In the genomic region with DNA sequence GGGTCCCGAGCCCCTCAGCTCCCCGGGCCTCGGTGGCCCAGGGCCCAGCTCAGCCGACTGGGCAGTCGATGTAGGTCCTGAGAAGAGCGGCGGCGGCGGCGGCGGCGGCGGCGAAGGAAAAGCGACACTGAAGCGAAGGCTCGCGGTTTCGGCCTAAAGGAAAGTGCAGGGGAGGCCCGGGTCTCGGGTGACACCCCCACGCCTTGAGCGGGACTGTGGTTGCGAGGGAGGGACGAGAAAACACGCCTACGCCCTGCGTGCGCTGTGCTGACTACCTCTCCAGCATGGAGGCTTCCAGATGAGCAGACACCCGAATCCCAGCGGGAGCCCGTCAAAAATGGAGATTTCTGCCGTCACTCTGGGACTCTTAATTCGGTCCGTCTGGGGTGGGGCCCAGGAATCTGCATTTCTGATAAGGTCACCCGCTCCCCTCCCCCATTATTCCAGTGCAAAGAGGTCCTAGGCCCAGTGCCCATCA, we compare ENCODE assay signal across 8 cellular contexts. TPM values are rescaled to one million over a fixed set of nuclear protein-coding genes. Genes with fewer than 3 reads are reported as not detected.
DNase-seq lines count a peak whose midpoint lies in the region; ATAC-seq and TF ChIP-seq lines count a peak whose summit lies in the region.

No MANE protein-coding gene starts in this region.

- peaks cover 39% of the 10 kb centered on the region for H3F3A ChIP-seq in GM23248 (ENCODE audit: insufficient read depth)

- H4K8ac ChIP-seq in trophoblast cell (ENCODE audit: low read depth, low read length): peak overlapping the region; percentile 91

- H2AK5ac ChIP-seq in trophoblast cell (ENCODE audit: low read length): no peak overlapping the region

- H3K9me3 Mint-ChIP-seq in activated naive CD8-positive, alpha-beta T cell (ENCODE audit: low read depth): no peaks in the 10 kb centered on the region

- H3K27ac Mint-ChIP-seq in activated naive CD8-positive, alpha-beta T cell: peak overlapping the region; percentile 92

- 2% methylated on average over 14 to 36 of the region's 36 CpGs for WGBS in GM23248 (ENCODE audit: low coverage in 1 of 2, low lambda C conversion rate in 2 of 2, missing lambda C conversion rate in 2 of 2), 2 experiments
- WGBS in trophoblast cell (ENCODE audit: extremely low coverage, insufficient coverage, insufficient read length): no CpG with 5 or more reads among the region's 36 CpGs
- WGBS in transverse colon (ENCODE audit: low coverage in 1 of 2), 2 donors: 0 to 1% methylated on average over 21 to 22 of the region's 36 CpGs

- no peaks in the 10 kb centered on the region for H4K20me1 ChIP-seq in GM23248 (ENCODE audit: insufficient read depth)
- no peaks in the 10 kb centered on the region for H4K20me1 ChIP-seq in Karpas-422 (ENCODE audit: insufficient read depth, low read depth, low read length)

- peak overlapping the region; percentile 92 for H3K4me3 Mint-ChIP-seq in activated naive CD8-positive, alpha-beta T cell

- no peaks in the 10 kb centered on the region for H3K36me3 Mint-ChIP-seq in activated naive CD8-positive, alpha-beta T cell

- H4K91ac ChIP-seq in trophoblast cell (ENCODE audit: low read depth, low read length): peak overlapping the region; percentile 88

- peak; percentile 60 for ATAC-seq in Right ventricle myocardium superior (ENCODE audit: poor library complexity)

- H3K4me2 ChIP-seq in GM23248 (ENCODE audit: unreplicated experiment) (peak overlapping the region; percentile 93), Karpas-422 (ENCODE audit: low read depth, low read length, poor library complexity, severe bottlenecking) (peak overlapping the region; percentile 95), trophoblast cell (ENCODE audit: low read length) (peak overlapping the region; percentile 90)

- peak; percentile 83 for DNase-seq in EL
- DNase-seq in GM23248: peak; percentile 87
- DNase-seq in Karpas-422: peak; percentile 83
- peak; percentile 82 for DNase-seq in SK-N-DZ (ENCODE audit: low spot score)
- DNase-seq in Right ventricle myocardium superior: peak; percentile 80
- DNase-seq in trophoblast cell: peak; percentile 55 to 62
- peak; percentile 73 for DNase-seq in transverse colon

- H3K79me2 ChIP-seq in GM23248 (ENCODE audit: insufficient read depth): no peaks in the 10 kb centered on the region
- no peaks in the 10 kb centered on the region for H3K79me2 ChIP-seq in Karpas-422 (ENCODE audit: low read length)
- peaks cover 11% of the 10 kb centered on the region for H3K79me2 ChIP-seq in trophoblast cell (ENCODE audit: control insufficient read depth, insufficient read depth, low read length, poor library complexity)

- peak overlapping the region; percentile 97 for H3K14ac ChIP-seq in trophoblast cell (ENCODE audit: low read length)

- H2BK12ac ChIP-seq in trophoblast cell (ENCODE audit: low read length): peak overlapping the region; percentile 92

- no peaks in the 10 kb centered on the region for H3K9me3 ChIP-seq in GM23248 (ENCODE audit: low read depth)
- no peaks in the 10 kb centered on the region for H3K9me3 ChIP-seq in Karpas-422 (ENCODE audit: low read length)
- H3K9me3 ChIP-seq in trophoblast cell (ENCODE audit: insufficient read depth, low read depth, low read length): peaks cover 8% of the 10 kb centered on the region
- no peaks in the 10 kb centered on the region for H3K9me3 ChIP-seq in transverse colon

- no peak for TF ChIP-seq EP300 in transverse colon (IDR thresholded peaks at IDR 0.05; ENCODE audit: low read depth)

- H2BK120ac ChIP-seq in trophoblast cell (ENCODE audit: insufficient read depth, low read length, poor library complexity): peak overlapping the region; percentile 94

- no peaks in the 10 kb centered on the region for H3K36me3 ChIP-seq in GM23248 (ENCODE audit: low read depth)
- H3K36me3 ChIP-seq in Karpas-422 (ENCODE audit: insufficient read depth, low read length): no peaks in the 10 kb centered on the region
- no peaks in the 10 kb centered on the region for H3K36me3 ChIP-seq in trophoblast cell (ENCODE audit: control insufficient read depth in 1 of 2, insufficient read depth in 2 of 2, low read length in 2 of 2)
- H3K36me3 ChIP-seq in transverse colon: no peaks in the 10 kb centered on the region

- H2AFZ ChIP-seq in GM23248 (peak overlapping the region; percentile 98), Karpas-422 (ENCODE audit: low read length) (peak overlapping the region; percentile 95), trophoblast cell (ENCODE audit: insufficient read depth, low read length, poor library complexity) (peak overlapping the region; percentile 95)

- H3K9me2 ChIP-seq in GM23248 (ENCODE audit: insufficient read depth) (no peaks in the 10 kb centered on the region), Karpas-422 (replicated peaks; ENCODE audit: insufficient read depth, low read length) (no peaks in the 10 kb centered on the region)

- peak overlapping the region; percentile 92 for H2BK5ac ChIP-seq in trophoblast cell (ENCODE audit: low read depth, low read length, poor library complexity)

- in situ Hi-C loops in GM23248 (cut with MboI): loop anchor here (25.0 kb wide), 1 partner anchor 536 kb away; no protein-coding TSS in a partner anchor
- in situ Hi-C loops in transverse colon (cut with MboI; ENCODE audit: low pct_ligation_motif_present in 1 of 4, low pct_unique_long_range_greater_than_20kb in 1 of 4, low sequenced_read_pairs in 3 of 4): loop anchor here in 2 of 4 donors (25.0 kb wide), 2 partner anchors 411 to 536 kb away; a partner anchor contains a TSS

- H3K9ac ChIP-seq in GM23248: peak overlapping the region; percentile 91
- H3K9ac ChIP-seq in Karpas-422 (ENCODE audit: low read length): peak overlapping the region; percentile 93
- peak overlapping the region; percentile 71 for H3K9ac ChIP-seq in trophoblast cell (ENCODE audit: low read length)

- peak; percentile 21 for TF ChIP-seq POLR2A in transverse colon (IDR thresholded peaks at IDR 0.05)

- peak overlapping the region; percentile 92 for H4K12ac ChIP-seq in trophoblast cell (ENCODE audit: low read depth, low read length)

- H3K27ac ChIP-seq in GM23248 (peak overlapping the region; percentile 98), Karpas-422 (ENCODE audit: low read length) (peak overlapping the region; percentile 51; the same call in 1 of the 2 replicates), trophoblast cell (ENCODE audit: low read depth, low read length) (peak overlapping the region; percentile 89), transverse colon (peak overlapping the region; percentile 94 to 100 (median 98))

- H3K23ac ChIP-seq in trophoblast cell (ENCODE audit: low read length): no peak overlapping the region

- no peak for TF ChIP-seq CTCF in transverse colon (IDR thresholded peaks at IDR 0.05)

- H3K4me3 ChIP-seq in GM23248 (peak overlapping the region; percentile 94), Karpas-422 (ENCODE audit: low read length) (peak overlapping the region; percentile 76), trophoblast cell (ENCODE audit: low read depth, low read length) (peak overlapping the region; percentile 81), transverse colon (peak overlapping the region; percentile 54 to 89 (median 80))

- no peaks in the 10 kb centered on the region for H3K27me3 Mint-ChIP-seq in activated naive CD8-positive, alpha-beta T cell

- H3K18ac ChIP-seq in trophoblast cell (ENCODE audit: low read length): peak overlapping the region; percentile 95

- H3K4me1 ChIP-seq in GM23248 (ENCODE audit: insufficient read depth) (peaks cover 30% of the 10 kb centered on the region), Karpas-422 (ENCODE audit: low read length) (peaks cover 23% of the 10 kb centered on the region), trophoblast cell (ENCODE audit: control insufficient read depth in 1 of 2, insufficient read depth in 2 of 2, low read length in 2 of 2) (peaks cover 0 to 5% of the 10 kb centered on the region in 2 experiments), transverse colon (peaks cover 11 to 30% (median 20%) of the 10 kb centered on the region in 4 donors)

- H3K79me1 ChIP-seq in trophoblast cell (ENCODE audit: low read length): peaks cover 16% of the 10 kb centered on the region

- intact Hi-C loops in Right ventricle myocardium superior (cut with DNase I): loop anchor here (10.0 kb wide), 4 partner anchors 223 to 543 kb away; no protein-coding TSS in a partner anchor
- intact Hi-C loops in transverse colon (cut with DNase I; ENCODE audit: low total_unique reads): loop anchor here (10.0 kb wide), 2 partner anchors 223 to 403 kb away; a partner anchor contains a TSS

- H3K4me1 Mint-ChIP-seq in activated naive CD8-positive, alpha-beta T cell (ENCODE audit: low read depth): peaks cover 21% of the 10 kb centered on the region

- H3K27me3 ChIP-seq in GM23248 (replicated peaks; ENCODE audit: insufficient read depth) (no peaks in the 10 kb centered on the region), Karpas-422 (ENCODE audit: low read length) (0 out of 2 replicates have a peak, but pooled peaks cover 2% of the 10 kb centered on the region), trophoblast cell (ENCODE audit: insufficient read depth, low read length) (no peaks in the 10 kb centered on the region), transverse colon (no peaks in the 10 kb centered on the region)

- H3K4ac ChIP-seq in trophoblast cell (ENCODE audit: low read depth, low read length): peak overlapping the region; percentile 43

RNA-seq across cellular contexts. Expression of a gene that starts 31.2 kb away (rescaled TPM):
- total RNA-seq in GM23248 (2014; rRNA removed; shearing (Covaris generic)): 31.1 and 35.8 TPM in 2 replicates
- polyA plus RNA-seq in GM23248 (2016; fragmentation: Nextera tagmentation; extraction: Ambion mirVana): 52.8 and 62.1 TPM in 2 replicates
- 25.8 and 61.9 TPM in 2 replicates for total RNA-seq in Karpas-422 (2014; rRNA removed; shearing (Covaris generic); ENCODE audit: low replicate concordance)
- polyA plus RNA-seq in SK-N-DZ (2014; cell fraction: cytosol; rRNA removed): 9.0 and 12.3 TPM in 2 replicates
- polyA plus RNA-seq in SK-N-DZ (2014; cell fraction: nucleus; rRNA removed): 171 and 227 TPM in 2 replicates
- total RNA-seq in Right ventricle myocardium superior (32.0 TPM), transverse colon (10 to 100 TPM in 3 of 4 donors, 1 to 10 TPM in 1; 3.0 to 37.6 (median 24.2) TPM)
- polyA plus RNA-seq in trophoblast cell (2013): 93.8 and 103 TPM in 2 replicates

Comparison
In these comparisons a context has a peak if more than half of its experiments do, and no peak if none do; other contexts are left out.
1. Peak in every context shown above with its lines: DNase-seq, ATAC-seq, H3K4me3 ChIP-seq and H3K27ac ChIP-seq.